In genomic region chr12:117339104-117339503, GRCh38 we compare ENCODE assay signal across 14 cellular contexts. TPM values are rescaled to one million over a fixed set of nuclear protein-coding genes. Genes with fewer than 3 reads are reported as not detected.
DNase-seq lines count a peak whose midpoint lies in the region; ATAC-seq, FAIRE-seq and TF ChIP-seq lines count a peak whose summit lies in the region.
"Had no signal": no experiment of that assay in that cellular context is flagged by ENCODE, and none has a peak within 500 bp of the region (broad histone marks: within the 10 kb centered on the region; RNA-seq: fewer than 3 reads in every experiment).

No MANE protein-coding gene starts in this region.

- H3K9me3 Mint-ChIP-seq in activated T-helper 2 cell treated with anti-CD3 and anti-CD28 coated beads, Interferon-gamma antibody, Interleukin-2, Interleukin-4, amounts not matched to agents 10 μg/mL and 5 μg/mL and 100 μg/mL, durations not matched to agents 14 hours and 24 hours and 36 hours, result peaks cover 5% of the 10 kb centered on the region
- peaks cover 7% of the 10 kb centered on the region for H3K9me3 Mint-ChIP-seq in activated naive CD8-positive, alpha-beta T cell treated with anti-CD3 and anti-CD28 coated beads for 36 hours

- intact Hi-C loops in activated T-helper 2 cell treated with anti-CD3 and anti-CD28 coated beads, Interferon-gamma antibody, Interleukin-2, Interleukin-4, amounts not matched to agents 10 μg/mL and 5 μg/mL and 100 μg/mL, durations not matched to agents 14 hours and 24 hours and 36 hours (cut with micrococcal nuclease), result no loop called here

- H3K36me3 Mint-ChIP-seq in activated T-helper 2 cell treated with anti-CD3 and anti-CD28 coated beads, Interferon-gamma antibody, Interleukin-2, Interleukin-4, amounts not matched to agents 10 μg/mL and 5 μg/mL and 100 μg/mL, durations not matched to agents 14 hours and 24 hours and 36 hours (ENCODE audit: low read depth), result no peaks in the 10 kb centered on the region
- H3K36me3 Mint-ChIP-seq in activated naive CD8-positive, alpha-beta T cell treated with anti-CD3 and anti-CD28 coated beads for 36 hours, result no peaks in the 10 kb centered on the region

- H3K4me1 Mint-ChIP-seq in activated T-helper 2 cell treated with anti-CD3 and anti-CD28 coated beads, Interferon-gamma antibody, Interleukin-2, Interleukin-4, amounts not matched to agents 10 μg/mL and 5 μg/mL and 100 μg/mL, durations not matched to agents 14 hours and 24 hours and 36 hours (ENCODE audit: low read depth), result peaks cover 6% of the 10 kb centered on the region
- H3K4me1 Mint-ChIP-seq in activated naive CD8-positive, alpha-beta T cell treated with anti-CD3 and anti-CD28 coated beads for 36 hours, result no peaks in the 10 kb centered on the region

- no peak for TF ChIP-seq CTCF in foreskin keratinocyte (conservative IDR thresholded peaks at IDR 0.05)

- H3K9ac ChIP-seq in BLaER1, result no peak overlapping the region

- H3K27me3 ChIP-seq in BLaER1, result no peaks in the 10 kb centered on the region
- peaks cover 7% of the 10 kb centered on the region for H3K27me3 ChIP-seq in foreskin keratinocyte
- no peaks in the 10 kb centered on the region for H3K27me3 ChIP-seq in small intestine (ENCODE audit: control insufficient read depth in 2 of 2, insufficient read depth in 2 of 2, low read length in 2 of 2)

- no peaks in the 10 kb centered on the region for H4K20me1 ChIP-seq in BLaER1

- WGBS in small intestine, 3 donors, result 41 to 45% (median 41%) methylated on average over 4 of the region's 4 CpGs

- H3K27me3 Mint-ChIP-seq in activated T-helper 2 cell treated with anti-CD3 and anti-CD28 coated beads, Interferon-gamma antibody, Interleukin-2, Interleukin-4, amounts not matched to agents 10 μg/mL and 5 μg/mL and 100 μg/mL, durations not matched to agents 14 hours and 24 hours and 36 hours (ENCODE audit: low read depth), result peaks cover under 1% of the 10 kb centered on the region
- peaks cover 32% of the 10 kb centered on the region for H3K27me3 Mint-ChIP-seq in activated naive CD8-positive, alpha-beta T cell treated with anti-CD3 and anti-CD28 coated beads for 36 hours

- H3K4me2 ChIP-seq in BLaER1, result peak overlapping the region; percentile 62

- FAIRE-seq in small intestine (lab: Jason Lieb, UNC), result no peak

- H3K27ac Mint-ChIP-seq in activated T-helper 2 cell treated with anti-CD3 and anti-CD28 coated beads, Interferon-gamma antibody, Interleukin-2, Interleukin-4, amounts not matched to agents 10 μg/mL and 5 μg/mL and 100 μg/mL, durations not matched to agents 14 hours and 24 hours and 36 hours, result no peak overlapping the region
- no peak overlapping the region for H3K27ac Mint-ChIP-seq in activated naive CD8-positive, alpha-beta T cell treated with anti-CD3 and anti-CD28 coated beads for 36 hours

- ATAC-seq in foreskin keratinocyte, result peak; percentile 53

- H3K4me1 ChIP-seq in BLaER1 (peaks cover 29% of the 10 kb centered on the region), foreskin keratinocyte (peaks cover 20% of the 10 kb centered on the region), small intestine (ENCODE audit: control insufficient read depth in 2 of 2, insufficient read depth in 1 of 2, low read depth in 1 of 2, low read length in 1 of 2) (no peaks in the 10 kb centered on the region)
- H3K4me1 ChIP-seq: BE2C had no signal

- no peaks in the 10 kb centered on the region; the same call in 1 of the 2 replicates for H3K9me3 ChIP-seq in BLaER1
- no peaks in the 10 kb centered on the region for H3K9me3 ChIP-seq in small intestine (ENCODE audit: control insufficient read depth, low read depth)
- H3K9me3 ChIP-seq: BE2C had no signal

- H3K36me3 ChIP-seq in BLaER1 (no peaks in the 10 kb centered on the region), small intestine (ENCODE audit: control insufficient read depth in 2 of 2, insufficient read depth in 2 of 2, low read length in 2 of 2) (no peaks in the 10 kb centered on the region)
- H3K36me3 ChIP-seq: BE2C had no signal

- H3K4me3 ChIP-seq in BLaER1 (no peak overlapping the region), small intestine (ENCODE audit: low read depth in 1 of 2, low read length in 2 of 2) (no peak overlapping the region)
- peak overlapping the region; percentile 3; the same call in 1 of the 2 replicates for H3K4me3 ChIP-seq in Jurkat, Clone E6-1 (ENCODE audit: low read length)

- DNase-seq in Jurkat, Clone E6-1 (ENCODE audit: low read depth, low spot score), result no peak
- no peak for DNase-seq in foreskin keratinocyte
- DNase-seq in activated effector memory CD4-positive, alpha-beta T cell treated with Interleukin-2 at 50 U/mL for 16 hours, result no peak
- no peak for DNase-seq in activated T-helper 2 cell treated with anti-CD3 and anti-CD28 coated beads, Interferon-gamma antibody, Interleukin-2, Interleukin-4, amounts not matched to agents 10 μg/mL and 5 μg/mL and 100 μg/mL, durations not matched to agents 14 hours and 24 hours and 36 hours (ENCODE audit: low spot score)
- DNase-seq in small intestine, result no peak
- no peak for DNase-seq in activated naive CD8-positive, alpha-beta T cell treated with anti-CD3 and anti-CD28 coated beads for 36 hours
- DNase-seq: BE2C, DMS53, H7, KBM-7 had no signal

- H3K27ac ChIP-seq in BLaER1 (no peak overlapping the region), foreskin keratinocyte (peak overlapping the region; percentile 37), small intestine (ENCODE audit: low read depth in 1 of 2, low read length in 1 of 2) (no peak overlapping the region)
- H3K27ac ChIP-seq: HL-60 had no signal

- no peak overlapping the region for H3K4me3 Mint-ChIP-seq in activated T-helper 2 cell treated with anti-CD3 and anti-CD28 coated beads, Interferon-gamma antibody, Interleukin-2, Interleukin-4, amounts not matched to agents 10 μg/mL and 5 μg/mL and 100 μg/mL, durations not matched to agents 14 hours and 24 hours and 36 hours (ENCODE audit: low read depth)
- H3K4me3 Mint-ChIP-seq in activated naive CD8-positive, alpha-beta T cell treated with anti-CD3 and anti-CD28 coated beads for 36 hours, result no peak overlapping the region

RNA-seq across cellular contexts. Expression of gene NOS1, which starts 22.3 kb away (rescaled TPM):
- polyA plus RNA-seq in Jurkat, Clone E6-1 (2012; ENCODE audit: insufficient read depth, insufficient read length), result not detected
- 1.8 and 11.2 TPM in 2 replicates for total RNA-seq in foreskin keratinocyte
- polyA plus RNA-seq in foreskin keratinocyte (0.33 and 1.7 TPM in 2 replicates), small intestine (under 1 TPM in 2 of 3 donors, not detected in 1; under 0.01 to 0.79 TPM)
- not detected in 2 replicates for total RNA-seq in activated T-helper 2 cell treated with anti-CD3 and anti-CD28 coated beads, Interferon-gamma antibody, Interleukin-2, Interleukin-4, amounts not matched to agents 10 μg/mL and 5 μg/mL and 100 μg/mL, durations not matched to agents 14 hours and 24 hours and 36 hours
- total RNA-seq in activated naive CD8-positive, alpha-beta T cell treated with anti-CD3 and anti-CD28 coated beads for 36 hours, result not detected
- total RNA-seq: A172 had no signal
- polyA plus RNA-seq: AG04450 had no signal
